ENCODE assay signal across 18 cellular contexts in genomic region chr20:45827030-45827652, GRCh38. TPM values are rescaled to one million over a fixed set of nuclear protein-coding genes. Genes with fewer than 3 reads are reported as not detected.
DNase-seq lines count a peak whose midpoint lies in the region; ATAC-seq, FAIRE-seq and TF ChIP-seq lines count a peak whose summit lies in the region.
"Had no signal": no experiment of that assay in that cellular context is flagged by ENCODE, and none has a peak within 500 bp of the region (broad histone marks: within the 10 kb centered on the region; RNA-seq: fewer than 3 reads in every experiment).

Gene TNNC2 (minus strand): TSS chr20:45827312. CDS start chr20:45827248, 64 bp downstream.

- H3K79me2 ChIP-seq in osteoblast (ENCODE audit: insufficient read depth, low read length): no peaks in the 10 kb centered on the region

- no peak for ATAC-seq in activated T-cell treated with anti-CD3 and anti-CD28 coated beads, Interleukin-2, amount 50 U/mL, for 72 hours (replicated peaks in 1 of 2)
- ATAC-seq: GM12878, PC-3 had no signal

- H3K4me1 ChIP-seq in esophagus (ENCODE audit: control insufficient read depth in 2 of 2, insufficient read depth in 2 of 2, low read length in 1 of 2) (peaks cover 3 to 16% of the 10 kb centered on the region in 2 donors), osteoblast (ENCODE audit: insufficient read depth, low read length) (peaks cover 20% of the 10 kb centered on the region), tibial nerve (peaks cover 0 to 62% (median 17%) of the 10 kb centered on the region in 4 donors), small intestine (ENCODE audit: control insufficient read depth in 2 of 2, insufficient read depth in 1 of 2, low read depth in 1 of 2, low read length in 1 of 2) (no peaks in the 10 kb centered on the region)

- H3K4me3 ChIP-seq in esophagus (ENCODE audit: low read depth in 1 of 2, low read length in 2 of 2) (no peak within 1 kb of the TSS), osteoblast (ENCODE audit: insufficient read depth, low read length) (no peak within 1 kb of the TSS), tibial nerve (no peak within 1 kb of the TSS), small intestine (ENCODE audit: low read depth in 1 of 2, low read length in 2 of 2) (no peak within 1 kb of the TSS)
- H3K4me3 ChIP-seq: GM12878 had no signal

- in situ Hi-C loops in GM13976 (cut with MboI; ENCODE audit: low sequenced_read_pairs, unreplicated experiment): no loop called here

- FAIRE-seq in small intestine (lab: Jason Lieb, UNC): no peak
- FAIRE-seq: GM12878 had no signal

- H3K36me3 ChIP-seq in esophagus (ENCODE audit: control insufficient read depth in 2 of 2, insufficient read depth in 2 of 2, low read length in 1 of 2): no peaks in the 10 kb centered on the region
- H3K36me3 ChIP-seq in osteoblast (ENCODE audit: insufficient read depth, low read length): no peaks in the 10 kb centered on the region
- H3K36me3 ChIP-seq in tibial nerve: no peaks in the 10 kb centered on the region
- H3K36me3 ChIP-seq in small intestine (ENCODE audit: control insufficient read depth in 2 of 2, insufficient read depth in 2 of 2, low read length in 2 of 2): no peaks in the 10 kb centered on the region

- H4K20me1 ChIP-seq in osteoblast (ENCODE audit: insufficient read depth, low read length): no peaks in the 10 kb centered on the region

- peak within 1 kb of the TSS; percentile 79 for H2AFZ ChIP-seq in osteoblast (ENCODE audit: low read length)

- DNase-seq in activated T-cell treated with anti-CD3 and anti-CD28 coated beads, Interleukin-2, amount 50 U/mL, for 24 hours: no peak
- no peak for DNase-seq in activated T-cell treated with anti-CD3 and anti-CD28 coated beads, Interleukin-2, amount 50 U/mL, for 72 hours
- DNase-seq in osteoblast (ENCODE audit: insufficient read length, low spot score, missing footprints): no peak
- DNase-seq in tibial nerve (ENCODE audit: low spot score in 2 of 2): no peak
- DNase-seq in stimulated activated CD4-positive, alpha-beta T cell treated with anti-CD3 and anti-CD28 coated beads, Interleukin-4, amount 100 ng/mL, for 24 hours: no peak
- DNase-seq in small intestine: no peak
- no peak for DNase-seq in GM13976 (ENCODE audit: low spot score)
- DNase-seq: activated CD4-positive, CD25-positive, alpha-beta regulatory T cell; activated naive CD4-positive, alpha-beta T cell treated with Interleukin-2 at 50 U/mL for 16 hours; CD4-positive, CD25-positive, alpha-beta regulatory T cell; islet precursor cell; naive B cell; NCI-H146; PC-3 had no signal

- TF ChIP-seq POLR2A in tibial nerve (IDR thresholded peaks at IDR 0.05): no peak

- H3K27ac ChIP-seq in esophagus (ENCODE audit: low read depth in 2 of 2, low read length in 1 of 2) (peak within 1 kb of the TSS; percentile 29 to 66), osteoblast (ENCODE audit: low read depth, low read length) (peak within 1 kb of the TSS; percentile 74), tibial nerve (peak within 1 kb of the TSS; percentile 58 to 91 (median 73)), small intestine (ENCODE audit: low read depth in 1 of 2, low read length in 1 of 2) (peak within 1 kb of the TSS in 1 of 2 donors; percentile 34)

- H3K9me3 ChIP-seq in esophagus (ENCODE audit: control insufficient read depth in 2 of 2, insufficient read depth in 1 of 2, low read depth in 1 of 2, low read length in 1 of 2): no peaks in the 10 kb centered on the region
- H3K9me3 ChIP-seq in osteoblast (ENCODE audit: low read depth, low read length): no peaks in the 10 kb centered on the region
- no peaks in the 10 kb centered on the region for H3K9me3 ChIP-seq in tibial nerve
- no peaks in the 10 kb centered on the region for H3K9me3 ChIP-seq in small intestine (ENCODE audit: control insufficient read depth, low read depth)

- H3K36me3 Mint-ChIP-seq in activated T-cell treated with anti-CD3 and anti-CD28 coated beads, Interleukin-2, amount 50 U/mL, for 24 hours (ENCODE audit: low read depth): no peaks in the 10 kb centered on the region
- H3K36me3 Mint-ChIP-seq in activated T-cell treated with anti-CD3 and anti-CD28 coated beads, Interleukin-2, amount 50 U/mL, for 72 hours (ENCODE audit: insufficient read depth in 2 of 2): no peaks in the 10 kb centered on the region
- H3K36me3 Mint-ChIP-seq: CD4-positive, CD25-positive, alpha-beta regulatory T cell; naive B cell had no signal

- peaks cover 28% of the 10 kb centered on the region for H3K27me3 Mint-ChIP-seq in activated T-cell treated with anti-CD3 and anti-CD28 coated beads, Interleukin-2, amount 50 U/mL, for 24 hours
- H3K27me3 Mint-ChIP-seq in activated T-cell treated with anti-CD3 and anti-CD28 coated beads, Interleukin-2, amount 50 U/mL, for 72 hours (ENCODE audit: low read depth): peaks cover 30% of the 10 kb centered on the region

- H3K27me3 ChIP-seq in esophagus (ENCODE audit: control insufficient read depth in 1 of 2, insufficient read depth in 2 of 2, low read length in 2 of 2): peaks cover 0 to 2% of the 10 kb centered on the region in 2 donors
- H3K27me3 ChIP-seq in osteoblast (ENCODE audit: insufficient read depth, low read length): peaks cover 10% of the 10 kb centered on the region
- peaks cover 0 to 23% of the 10 kb centered on the region in 2 donors for H3K27me3 ChIP-seq in tibial nerve
- H3K27me3 ChIP-seq in small intestine (ENCODE audit: control insufficient read depth in 2 of 2, insufficient read depth in 2 of 2, low read length in 2 of 2): peaks cover 0 to 4% of the 10 kb centered on the region in 2 donors

- peak within 1 kb of the TSS; percentile 0 for H3K4me2 ChIP-seq in osteoblast (ENCODE audit: insufficient read depth, low read length)

- no peak within 1 kb of the TSS for H3K4me3 Mint-ChIP-seq in activated T-cell treated with anti-CD3 and anti-CD28 coated beads, Interleukin-2, amount 50 U/mL, for 24 hours
- no peak within 1 kb of the TSS for H3K4me3 Mint-ChIP-seq in activated T-cell treated with anti-CD3 and anti-CD28 coated beads, Interleukin-2, amount 50 U/mL, for 72 hours

- no peak for TF ChIP-seq EP300 in tibial nerve (IDR thresholded peaks at IDR 0.05)

- H3K4me1 Mint-ChIP-seq in activated T-cell treated with anti-CD3 and anti-CD28 coated beads, Interleukin-2, amount 50 U/mL, for 24 hours (ENCODE audit: low read depth): peaks cover 18% of the 10 kb centered on the region
- H3K4me1 Mint-ChIP-seq in activated T-cell treated with anti-CD3 and anti-CD28 coated beads, Interleukin-2, amount 50 U/mL, for 72 hours (ENCODE audit: low read depth): peaks cover 18% of the 10 kb centered on the region

- peak within 1 kb of the TSS; percentile 44 for H3K27ac Mint-ChIP-seq in activated T-cell treated with anti-CD3 and anti-CD28 coated beads, Interleukin-2, amount 50 U/mL, for 24 hours
- H3K27ac Mint-ChIP-seq in activated T-cell treated with anti-CD3 and anti-CD28 coated beads, Interleukin-2, amount 50 U/mL, for 72 hours: no peak within 1 kb of the TSS
- H3K27ac Mint-ChIP-seq: CD4-positive, CD25-positive, alpha-beta regulatory T cell had no signal

- no peak for TF ChIP-seq CTCF in osteoblast (IDR thresholded peaks at IDR 0.05; ENCODE audit: extremely low read depth, low read depth, low read length)
- no peak for TF ChIP-seq CTCF in tibial nerve (IDR thresholded peaks at IDR 0.05)
- TF ChIP-seq CTCF in GM13976 (IDR thresholded peaks at IDR 0.05; ENCODE audit: borderline replicate concordance, control extremely low read depth, extremely low read depth, insufficient read depth, missing control alignments): no peak

- H3K9me3 Mint-ChIP-seq in activated T-cell treated with anti-CD3 and anti-CD28 coated beads, Interleukin-2, amount 50 U/mL, for 24 hours: no peaks in the 10 kb centered on the region
- no peaks in the 10 kb centered on the region for H3K9me3 Mint-ChIP-seq in activated T-cell treated with anti-CD3 and anti-CD28 coated beads, Interleukin-2, amount 50 U/mL, for 72 hours

- 78 to 88% methylated on average over 8 of the region's 8 CpGs for WGBS in esophagus, 2 donors
- WGBS in tibial nerve, 2 donors: 82 to 83% methylated on average over 8 of the region's 8 CpGs
- 82 to 88% (median 85%) methylated on average over 8 of the region's 8 CpGs for WGBS in small intestine, 3 donors

RNA-seq across cellular contexts. Expression of gene TNNC2, which starts in this region (rescaled TPM):
- under 1 TPM in 1 of 2 donors, not detected in 1; 0.49 TPM for total RNA-seq in activated T-cell treated with anti-CD3 and anti-CD28 coated beads, Interleukin-2, amount 50 U/mL, for 72 hours
- polyA plus RNA-seq in esophagus (1 to 10 TPM in 1 of 2 donors, under 1 TPM in 1; 0.28 to 1.0 TPM), small intestine (10 to 100 TPM in 1 of 3 donors, 1 to 10 TPM in 2; 2.6 to 23.0 (median 4.1) TPM)
- total RNA-seq in osteoblast (0.29 and 0.36 TPM in 2 replicates), tibial nerve (10 to 100 TPM in 1 of 4 donors, 1 to 10 TPM in 2, not detected in 1; 2.3 to 12.0 (median 6.5) TPM)
- total RNA-seq: A172, glomerular endothelial cell, GM12878, PC-3 had no signal
